ENCODE assay signal across 8 cellular contexts in the genomic region with DNA sequence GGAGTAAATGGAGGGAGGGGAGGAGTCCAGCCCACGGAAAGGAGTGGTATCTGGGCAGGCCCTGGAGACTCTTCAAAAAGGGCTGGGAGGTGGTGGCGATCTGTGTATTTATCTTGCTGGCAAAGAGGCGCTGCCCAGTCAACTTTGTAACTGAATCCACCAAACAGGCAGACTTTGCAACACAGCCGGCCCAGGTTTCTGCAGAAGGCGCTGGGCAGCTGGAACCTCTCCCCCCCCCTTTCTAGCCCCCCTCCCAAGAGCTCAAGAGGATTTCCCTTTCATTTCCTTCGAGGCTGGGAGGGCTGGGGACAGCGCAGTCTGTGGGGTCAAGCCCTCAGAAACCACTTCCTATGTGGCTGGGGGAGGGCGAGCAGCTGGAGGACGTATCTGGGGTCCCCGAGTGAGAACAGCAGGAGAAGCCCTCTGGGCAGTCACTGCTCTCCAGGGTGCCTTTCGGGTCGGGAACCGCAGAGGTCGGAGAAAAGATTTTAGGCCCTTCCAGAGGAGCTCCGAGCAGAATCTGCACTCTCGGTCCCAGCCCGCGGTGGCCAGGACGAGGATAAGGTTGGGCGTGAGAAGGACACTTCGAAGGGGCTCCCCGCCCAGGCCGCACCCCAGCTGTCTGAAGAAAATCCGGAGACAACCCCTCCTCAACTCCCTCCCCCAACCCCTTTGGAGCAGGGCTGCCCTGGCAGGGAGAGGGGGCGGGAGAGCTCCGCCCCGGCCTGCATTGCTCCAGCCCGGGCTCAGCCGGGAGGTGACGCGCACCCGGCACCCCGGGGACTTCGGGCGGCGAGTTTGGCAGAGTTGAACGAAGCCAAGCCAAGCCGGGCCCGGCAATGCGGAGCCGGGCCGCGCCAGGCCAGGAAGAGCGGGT. TPM values are rescaled to one million over a fixed set of nuclear protein-coding genes. Genes with fewer than 3 reads are reported as not detected.
DNase-seq lines count a peak whose midpoint lies in the region; ATAC-seq and TF ChIP-seq lines count a peak whose summit lies in the region.

No MANE protein-coding gene starts in this region.

- H3K36me3 ChIP-seq in HUES64 (ENCODE audit: insufficient read depth, low read length) (no peaks in the 10 kb centered on the region), body of pancreas (replicated peaks in 1 of 2; ENCODE audit: insufficient read depth in 1 of 2, low read depth in 2 of 2) (no peaks in the 10 kb centered on the region), iPS-20b (ENCODE audit: insufficient read depth, low read depth, low read length) (no peaks in the 10 kb centered on the region)

- intact Hi-C loops in body of pancreas (cut with DNase I): no loop called here

- H3K4me3 ChIP-seq in HUES64 (ENCODE audit: low read length): peak overlapping the region; percentile 75
- H3K4me3 ChIP-seq in body of pancreas: peak overlapping the region; percentile 51 to 63
- H3K4me3 ChIP-seq in iPS-20b (ENCODE audit: low read length): peak overlapping the region; percentile 80
- peak overlapping the region; percentile 51 to 87 (median 77) for H3K4me3 ChIP-seq in skin epidermis

- peak; percentile 25 for DNase-seq in COLO829 (ENCODE audit: low spot score)
- peak; percentile 27 to 56 (median 29) for DNase-seq in T-helper 2 cell
- peak; percentile 68 to 72 (median 68) for DNase-seq in body of pancreas
- DNase-seq in middle frontal gyrus (ENCODE audit: extremely low spot score, low spot score): no peak

- H3K4me1 ChIP-seq in HUES64 (ENCODE audit: insufficient read depth, low read length): peaks cover 11% of the 10 kb centered on the region
- H3K4me1 ChIP-seq in body of pancreas: peaks cover 31% of the 10 kb centered on the region
- peaks cover 5% of the 10 kb centered on the region; the same call in 1 of the 2 replicates for H3K4me1 ChIP-seq in iPS-20b (ENCODE audit: insufficient read depth, low read length)

- no peak for TF ChIP-seq CTCF in body of pancreas (IDR thresholded peaks at IDR 0.05)

- no peaks in the 10 kb centered on the region for H3K9me3 ChIP-seq in HUES64 (ENCODE audit: insufficient read depth, low read depth, low read length)
- no peaks in the 10 kb centered on the region for H3K9me3 ChIP-seq in body of pancreas
- no peaks in the 10 kb centered on the region for H3K9me3 ChIP-seq in iPS-20b (ENCODE audit: insufficient read depth, low read depth, low read length)

- peak in 2 of 3 donors; percentile 24 to 42 for TF ChIP-seq POLR2A in body of pancreas (IDR thresholded peaks at IDR 0.05)

- peaks cover 38% of the 10 kb centered on the region for H3K27me3 ChIP-seq in HUES64 (ENCODE audit: insufficient read depth, low read length)
- no peaks in the 10 kb centered on the region for H3K27me3 ChIP-seq in body of pancreas
- H3K27me3 ChIP-seq in iPS-20b (ENCODE audit: insufficient read depth, low read length): peaks cover 48% of the 10 kb centered on the region

- H3K9ac ChIP-seq in HUES64 (ENCODE audit: low read depth, low read length) (no peak overlapping the region), iPS-20b (ENCODE audit: low read depth, low read length) (peak overlapping the region; percentile 51; the same call in 1 of the 2 replicates)

- no peak overlapping the region for H3K27ac ChIP-seq in HUES64 (ENCODE audit: low read depth, low read length)
- H3K27ac ChIP-seq in body of pancreas: peak overlapping the region; percentile 86 to 89 (median 88)
- H3K27ac ChIP-seq in iPS-20b (ENCODE audit: low read length): no peak overlapping the region
- peak overlapping the region; percentile 64 to 94 (median 86) for H3K27ac ChIP-seq in skin epidermis

- WGBS in HUES64: 1% methylated on average over 43 of the region's 44 CpGs
- WGBS in body of pancreas, 2 donors: 0 to 2% methylated on average over 8 to 41 of the region's 44 CpGs

- peak; percentile 17 for ATAC-seq in GM21381 (IDR thresholded peaks at IDR 0.05; ENCODE audit: unreplicated experiment)
- ATAC-seq in body of pancreas: peak; percentile 41

RNA-seq across cellular contexts. Expression of a gene that starts 0.9 kb away (rescaled TPM):
- 5.4 TPM for polyA plus RNA-seq in HUES64 (2013, experiment 1 of 2)
- polyA plus RNA-seq in HUES64 (2013, experiment 2 of 2): 8.3 TPM
- total RNA-seq in body of pancreas: 10 to 100 TPM; 14.0 to 19.8 TPM

Comparison
In these comparisons a context has a peak if more than half of its experiments do, and no peak if none do; other contexts are left out.
1. H3K27ac ChIP-seq: peak in body of pancreas (4 of 4) and skin epidermis (21 of 21); none in HUES64 (single experiment) and iPS-20b (single experiment).
2. Peak in every context shown above with its lines, with median percentiles within 50 percentile points of each other: H3K4me3 ChIP-seq.